ENCODE assay signal across 29 cellular contexts in the genomic region with DNA sequence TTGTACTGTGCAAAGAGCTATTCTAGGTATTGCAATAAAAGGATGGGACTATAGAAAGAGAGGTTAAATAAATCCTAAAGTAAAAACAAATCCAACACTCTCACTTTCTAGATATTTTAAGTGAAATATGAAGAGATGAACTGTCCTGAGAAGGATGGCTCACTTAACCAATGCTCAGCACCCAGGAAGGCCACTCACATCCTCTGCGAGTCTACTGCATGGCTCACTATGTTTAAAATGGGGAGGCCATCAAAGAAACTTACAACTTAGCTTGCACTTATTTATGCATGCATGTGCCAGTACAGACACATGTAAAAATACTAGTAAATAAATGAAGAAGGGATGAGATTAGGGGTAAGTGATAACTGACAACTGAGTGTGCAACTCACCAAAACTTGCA. TPM values are rescaled to one million over a fixed set of nuclear protein-coding genes. Genes with fewer than 3 reads are reported as not detected.
"Had no signal": no experiment of that assay in that cellular context is flagged by ENCODE, and none has a peak within 500 bp of the region (broad histone marks: within the 10 kb centered on the region; RNA-seq: fewer than 3 reads in every experiment).

No MANE protein-coding gene starts in this region.

- H3K9me3 ChIP-seq: stomach, suprapubic skin, testis, thoracic aorta, thyroid gland, tibial artery, tibial nerve, transverse colon, upper lobe of left lung, upper lobe of right lung, uterus, vagina had no signal

- ATAC-seq: stimulated activated effector memory CD8-positive, alpha-beta T cell treated with anti-CD3 and anti-CD28 coated beads, Interleukin-12 subunit alpha, Interleukin-12 subunit beta, amount 100 ng/mL, for 72 hours; stimulated activated memory B cell treated with anti-CD40 and anti-IgM and Interleukin-4, amounts not matched to agents 10 μg/mL and 1 μg/mL and 100 μg/mL, for 72 hours; stimulated activated naive B cell treated with anti-CD40 and anti-IgM and Interleukin-4, amounts not matched to agents 10 μg/mL and 1 μg/mL and 100 μg/mL, for 72 hours; stimulated activated naive CD8-positive, alpha-beta T cell treated with anti-CD3 and anti-CD28 coated beads, Interleukin-15, amount 100 ng/mL, for 72 hours; stimulated activated naive CD8-positive, alpha-beta T cell treated with anti-CD3 and anti-CD28 coated beads, Interleukin-15, Interleukin-2, amounts not matched to agents 100 U/mL and 50 U/mL, for 24 hours; upper lobe of right lung had no signal

- H3K27ac Mint-ChIP-seq: stimulated activated effector memory CD8-positive, alpha-beta T cell treated with anti-CD3 and anti-CD28 coated beads, Interleukin-12 subunit alpha, Interleukin-12 subunit beta, amount 100 ng/mL, for 72 hours; stimulated activated memory B cell treated with anti-CD40 and anti-IgM and Interleukin-4, amounts not matched to agents 10 μg/mL and 1 μg/mL and 100 μg/mL, for 72 hours; stimulated activated naive B cell treated with anti-CD40 and anti-IgM and Interleukin-4, amounts not matched to agents 10 μg/mL and 1 μg/mL and 100 μg/mL, for 72 hours; stimulated activated naive CD8-positive, alpha-beta T cell treated with anti-CD3 and anti-CD28 coated beads, Interleukin-15, amount 100 ng/mL, for 72 hours; stimulated activated naive CD8-positive, alpha-beta T cell treated with anti-CD3 and anti-CD28 coated beads, Interleukin-15, Interleukin-2, amounts not matched to agents 100 ng/mL and 50 ng/mL, for 24 hours; type B pancreatic cell had no signal

- H3K27me3 Mint-ChIP-seq: stimulated activated naive CD8-positive, alpha-beta T cell treated with anti-CD3 and anti-CD28 coated beads, Interleukin-15, amount 100 ng/mL, for 72 hours; stimulated activated naive CD8-positive, alpha-beta T cell treated with anti-CD3 and anti-CD28 coated beads, Interleukin-15, Interleukin-2, amounts not matched to agents 100 ng/mL and 50 ng/mL, for 24 hours had no signal

- H3K4me1 ChIP-seq: stomach, suprapubic skin, testis, thyroid gland, tibial artery, tibial nerve, transverse colon, upper lobe of left lung, upper lobe of right lung, uterus, vagina had no signal

- H3K9me3 Mint-ChIP-seq: stimulated activated effector memory CD8-positive, alpha-beta T cell treated with anti-CD3 and anti-CD28 coated beads, Interleukin-12 subunit alpha, Interleukin-12 subunit beta, amount 100 ng/mL, for 72 hours; stimulated activated memory B cell treated with anti-CD40 and anti-IgM and Interleukin-4, amounts not matched to agents 10 μg/mL and 1 μg/mL and 100 μg/mL, for 72 hours; stimulated activated naive B cell treated with anti-CD40 and anti-IgM and Interleukin-4, amounts not matched to agents 10 μg/mL and 1 μg/mL and 100 μg/mL, for 72 hours; stimulated activated naive CD8-positive, alpha-beta T cell treated with anti-CD3 and anti-CD28 coated beads, Interleukin-15, amount 100 ng/mL, for 72 hours; stimulated activated naive CD8-positive, alpha-beta T cell treated with anti-CD3 and anti-CD28 coated beads, Interleukin-15, Interleukin-2, amounts not matched to agents 100 ng/mL and 50 ng/mL, for 24 hours; type B pancreatic cell had no signal

- H3K4me3 ChIP-seq: stomach, suprapubic skin, testis, thoracic aorta, thyroid gland, tibial artery, tibial nerve, transverse colon, upper lobe of left lung, upper lobe of right lung, uterus, vagina had no signal

- H3K27ac ChIP-seq: stomach, suprapubic skin, testis, thoracic aorta, thyroid gland, tibial artery, tibial nerve, transverse colon, upper lobe of left lung, upper lobe of right lung, uterus, vagina had no signal

- H3K36me3 ChIP-seq: stomach, suprapubic skin, thoracic aorta, thyroid gland, tibial artery, tibial nerve, transverse colon, upper lobe of left lung, upper lobe of right lung, uterus, vagina had no signal

- H3K4me1 Mint-ChIP-seq: stimulated activated effector memory CD8-positive, alpha-beta T cell treated with anti-CD3 and anti-CD28 coated beads, Interleukin-12 subunit alpha, Interleukin-12 subunit beta, amount 100 ng/mL, for 72 hours; stimulated activated memory B cell treated with anti-CD40 and anti-IgM and Interleukin-4, amounts not matched to agents 10 μg/mL and 1 μg/mL and 100 μg/mL, for 72 hours; stimulated activated naive B cell treated with anti-CD40 and anti-IgM and Interleukin-4, amounts not matched to agents 10 μg/mL and 1 μg/mL and 100 μg/mL, for 72 hours had no signal

- DNase-seq: stimulated activated CD4-positive, alpha-beta T cell treated with anti-CD3 and anti-CD28 coated beads, Interleukin-2, amount 100 ng/mL, for 48 hours; stimulated activated CD4-positive, alpha-beta T cell treated with anti-CD3 and anti-CD28 coated beads, Interleukin-4, amount 100 ng/mL, for 1 hour; stimulated activated CD4-positive, alpha-beta T cell treated with anti-CD3 and anti-CD28 coated beads, Interleukin-4, amount 100 ng/mL, for 24 hours; stimulated activated CD4-positive, alpha-beta T cell treated with anti-CD3 and anti-CD28 coated beads, Interleukin-4, amount 100 ng/mL, for 4 hours; stimulated activated CD8-positive, alpha-beta memory T cell treated with anti-CD3 and anti-CD28 coated beads, Interleukin-4, amount 100 ng/mL, for 48 hours; stimulated activated naive B cell treated with anti-CD40 and anti-IgM and Interleukin-4, amounts not matched to agents 10 μg/mL and 1 μg/mL and 100 μg/mL, for 72 hours; stimulated activated naive CD4-positive, alpha-beta T cell; stimulated activated naive CD4-positive, alpha-beta T cell treated with Interleukin-2 at 50 U/mL for 16 hours; stimulated activated naive CD8-positive, alpha-beta T cell treated with anti-CD3 and anti-CD28 coated beads, Interleukin-15, amount 100 ng/mL, for 72 hours; stimulated activated naive CD8-positive, alpha-beta T cell treated with anti-CD3 and anti-CD28 coated beads, Interleukin-15, Interleukin-2, amounts not matched to agents 100 U/mL and 50 U/mL, for 24 hours; stomach; substantia nigra; testis; thyroid gland; tibial artery; transverse colon; trophoblast cell; upper lobe of left lung; upper lobe of right lung; uterus had no signal

- H3K27me3 ChIP-seq: stomach, suprapubic skin, testis, thyroid gland, tibial nerve, transverse colon, upper lobe of left lung, upper lobe of right lung, uterus, vagina had no signal

- H3K4me3 Mint-ChIP-seq: stimulated activated effector memory CD8-positive, alpha-beta T cell treated with anti-CD3 and anti-CD28 coated beads, Interleukin-12 subunit alpha, Interleukin-12 subunit beta, amount 100 ng/mL, for 72 hours; stimulated activated memory B cell treated with anti-CD40 and anti-IgM and Interleukin-4, amounts not matched to agents 10 μg/mL and 1 μg/mL and 100 μg/mL, for 72 hours; stimulated activated naive B cell treated with anti-CD40 and anti-IgM and Interleukin-4, amounts not matched to agents 10 μg/mL and 1 μg/mL and 100 μg/mL, for 72 hours; stimulated activated naive CD8-positive, alpha-beta T cell treated with anti-CD3 and anti-CD28 coated beads, Interleukin-15, amount 100 ng/mL, for 72 hours; stimulated activated naive CD8-positive, alpha-beta T cell treated with anti-CD3 and anti-CD28 coated beads, Interleukin-15, Interleukin-2, amounts not matched to agents 100 ng/mL and 50 ng/mL, for 24 hours; type B pancreatic cell had no signal

- H3K36me3 Mint-ChIP-seq: stimulated activated effector memory CD8-positive, alpha-beta T cell treated with anti-CD3 and anti-CD28 coated beads, Interleukin-12 subunit alpha, Interleukin-12 subunit beta, amount 100 ng/mL, for 72 hours; stimulated activated memory B cell treated with anti-CD40 and anti-IgM and Interleukin-4, amounts not matched to agents 10 μg/mL and 1 μg/mL and 100 μg/mL, for 72 hours; stimulated activated naive B cell treated with anti-CD40 and anti-IgM and Interleukin-4, amounts not matched to agents 10 μg/mL and 1 μg/mL and 100 μg/mL, for 72 hours; type B pancreatic cell had no signal

RNA-seq across cellular contexts. Expression of gene PLPPR5, which starts 37.5 kb away (rescaled TPM):
- total RNA-seq: subcutaneous adipose tissue, suprapubic skin, thoracic aorta, thyroid gland, upper lobe of right lung, vagina had no signal
